Comparison of ENCODE assay signal across 23 cellular contexts in genomic region chr2:179614121-179614520, GRCh38.
"Had no signal": no experiment of that assay in that cellular context is flagged by ENCODE, and none has a peak within 500 bp of the region (broad histone marks: within the 10 kb centered on the region; RNA-seq: fewer than 3 reads in every experiment).

No MANE protein-coding gene starts in this region.

- H3K36me3 Mint-ChIP-seq: activated naive CD4-positive, alpha-beta T cell treated with anti-CD3 and anti-CD28 coated beads, Interleukin-2, amount 50 U/mL, for 24 hours; brain; natural killer cell treated with Interleukin-12 subunit alpha and Interleukin-12 subunit beta and Interleukin-15 and Interleukin-18, amount 100 ng/mL, for 72 hours had no signal

- DNase-seq: activated B cell treated with CpG ODN at 0.5 μM for 24 hours; activated CD4-positive, alpha-beta T cell treated with anti-CD3 and anti-CD28 coated beads for 48 hours; activated CD8-positive, alpha-beta T cell treated with anti-CD3 and anti-CD28 coated beads for 36 hours; activated effector memory CD4-positive, alpha-beta T cell treated with Interleukin-2 at 50 U/mL for 16 hours; activated T-cell treated with anti-CD3 and anti-CD28 coated beads, Interleukin-2, amount 50 U/mL, for 4 hours; amniotic stem cell; effector memory CD4-positive, alpha-beta T cell; nucleus accumbens; right cardiac atrium; small intestine; stimulated activated CD4-positive, alpha-beta T cell treated with anti-CD3 and anti-CD28 coated beads, Interleukin-4, amount 100 ng/mL, for 4 hours; stimulated activated CD8-positive, alpha-beta memory T cell treated with anti-CD3 and anti-CD28 coated beads, Interleukin-4, amount 100 ng/mL, for 48 hours; stimulated activated naive CD4-positive, alpha-beta T cell treated with Interleukin-2 at 50 U/mL for 16 hours; transverse colon had no signal

- H3K4me1 ChIP-seq: prostate gland, vagina had no signal

- H3K9me3 Mint-ChIP-seq: activated B cell treated with CpG ODN at 0.5 μM for 24 hours; activated CD8-positive, alpha-beta T cell treated with anti-CD3 and anti-CD28 coated beads for 36 hours; activated T-cell treated with anti-CD3 and anti-CD28 coated beads, Interleukin-2, amount 50 U/mL, for 4 hours had no signal

- H3K36me3 ChIP-seq: prostate gland, transverse colon, vagina had no signal

- H3K9me3 ChIP-seq: prostate gland, transverse colon, vagina had no signal

- H3K4me1 Mint-ChIP-seq: activated B cell treated with CpG ODN at 0.5 μM for 24 hours; activated naive CD4-positive, alpha-beta T cell treated with anti-CD3 and anti-CD28 coated beads, Interleukin-2, amount 50 U/mL, for 24 hours had no signal

- H3K27me3 ChIP-seq: transverse colon, vagina had no signal

- ATAC-seq: activated CD8-positive, alpha-beta T cell treated with anti-CD3 and anti-CD28 coated beads for 36 hours; activated T-cell treated with anti-CD3 and anti-CD28 coated beads, Interleukin-2, amount 50 U/mL, for 4 hours; left lobe of liver; natural killer cell treated with Interleukin-12 subunit alpha and Interleukin-12 subunit beta and Interleukin-15 and Interleukin-18, amount 100 ng/mL, for 72 hours had no signal

- H3K27ac ChIP-seq: prostate gland, transverse colon, vagina had no signal

- H3K27ac Mint-ChIP-seq: activated B cell treated with CpG ODN at 0.5 μM for 24 hours; activated CD8-positive, alpha-beta T cell treated with anti-CD3 and anti-CD28 coated beads for 36 hours; activated naive CD4-positive, alpha-beta T cell treated with anti-CD3 and anti-CD28 coated beads, Interleukin-2, amount 50 U/mL, for 24 hours; brain; dendritic cell treated with granulocyte-macrophage colony-stimulating factor and Interleukin-4, amounts not matched to agents 40 ng/mL and 50 ng/mL, for 4 days; natural killer cell treated with Interleukin-12 subunit alpha and Interleukin-12 subunit beta and Interleukin-15 and Interleukin-18, amount 100 ng/mL, for 72 hours had no signal

- H3K27me3 Mint-ChIP-seq: dendritic cell treated with granulocyte-macrophage colony-stimulating factor and Interleukin-4, amounts not matched to agents 40 ng/mL and 50 ng/mL, for 4 days; natural killer cell treated with Interleukin-12 subunit alpha and Interleukin-12 subunit beta and Interleukin-15 and Interleukin-18, amount 100 ng/mL, for 72 hours had no signal

- H3K4me3 Mint-ChIP-seq: activated B cell treated with CpG ODN at 0.5 μM for 24 hours; activated CD8-positive, alpha-beta T cell treated with anti-CD3 and anti-CD28 coated beads for 36 hours; activated naive CD4-positive, alpha-beta T cell treated with anti-CD3 and anti-CD28 coated beads, Interleukin-2, amount 50 U/mL, for 24 hours; activated T-cell treated with anti-CD3 and anti-CD28 coated beads, Interleukin-2, amount 50 U/mL, for 4 hours; brain; dendritic cell treated with granulocyte-macrophage colony-stimulating factor and Interleukin-4, amounts not matched to agents 40 ng/mL and 50 ng/mL, for 4 days; natural killer cell treated with Interleukin-12 subunit alpha and Interleukin-12 subunit beta and Interleukin-15 and Interleukin-18, amount 100 ng/mL, for 72 hours had no signal

- H3K4me3 ChIP-seq: prostate gland, transverse colon, vagina had no signal

- FAIRE-seq: frontal cortex, islet of Langerhans, small intestine had no signal
